In the genomic region with DNA sequence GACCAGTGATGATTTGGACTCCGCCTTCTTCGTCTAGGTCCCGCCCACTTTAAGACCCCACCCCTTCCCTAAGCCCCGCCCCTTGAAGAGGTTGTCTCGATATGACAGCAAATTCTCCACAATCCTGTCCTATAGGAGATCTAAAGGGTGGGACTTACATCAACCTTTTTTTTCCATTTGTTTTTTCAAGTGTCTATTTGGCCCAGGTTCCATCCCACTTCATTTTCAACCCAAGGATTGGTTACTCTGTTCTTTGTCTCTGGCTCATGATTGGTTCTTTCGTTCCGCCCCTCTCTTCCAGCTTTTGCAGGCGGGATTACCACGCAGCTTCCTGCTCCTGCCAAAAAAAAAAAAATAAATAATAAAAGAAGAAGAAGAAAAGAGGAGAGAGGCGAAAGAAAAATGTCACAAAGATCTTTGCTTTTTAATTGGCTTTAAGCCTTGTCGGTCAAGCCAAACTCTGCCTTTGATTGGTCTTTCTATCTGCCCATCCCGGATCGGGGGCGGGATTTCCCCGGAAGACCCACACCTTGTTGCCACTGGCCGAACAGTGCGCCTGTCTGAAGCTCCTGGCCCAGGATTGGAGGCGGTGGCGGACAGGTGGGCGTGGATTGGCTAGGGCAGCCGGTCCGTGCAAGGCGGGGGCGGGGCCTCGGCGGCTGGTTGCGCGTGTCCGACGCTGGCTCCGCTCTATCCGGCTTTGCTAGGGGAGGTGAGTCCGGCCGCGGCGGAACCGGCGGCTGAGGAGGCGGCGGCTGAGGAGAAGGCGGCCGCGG, we compare ENCODE assay signal across 8 cellular contexts. TPM values are rescaled to one million over a fixed set of nuclear protein-coding genes. Genes with fewer than 3 reads are reported as not detected.
DNase-seq lines count a peak whose midpoint lies in the region; ATAC-seq, FAIRE-seq and TF ChIP-seq lines count a peak whose summit lies in the region.

No MANE protein-coding gene starts in this region.

- POLR2A ChIA-PET in AG04450 (lab: Yijun Ruan, JAX): interaction anchor here (0.6 to 1.2 kb wide), 22 partner anchors 10 to 1134 kb away, joined by 3 to 9 read pairs (median 4); a partner anchor contains a TSS

- H3K9ac ChIP-seq in iPS-20b (ENCODE audit: low read depth, low read length): no peak overlapping the region

- H3K27me3 ChIP-seq in AG04450 (ENCODE audit: control insufficient read depth, insufficient read depth, low read length) (no peaks in the 10 kb centered on the region), WERI-Rb-1 (ENCODE audit: insufficient read depth, low read depth, severe bottlenecking) (no peaks in the 10 kb centered on the region), bronchial epithelial cell (ENCODE audit: control insufficient read depth, insufficient read depth, low read length) (no peaks in the 10 kb centered on the region), iPS-20b (ENCODE audit: insufficient read depth, low read length) (no peaks in the 10 kb centered on the region)

- H3K4me1 ChIP-seq in iPS-20b (ENCODE audit: insufficient read depth, low read length): peaks cover 29% of the 10 kb centered on the region

- H3K4me3 ChIP-seq in AG04450 (ENCODE audit: low read depth, low read length): peak overlapping the region; percentile 81
- peak overlapping the region; percentile 73 for H3K4me3 ChIP-seq in WERI-Rb-1 (ENCODE audit: low read depth, low read length)
- peak overlapping the region; percentile 78 for H3K4me3 ChIP-seq in bronchial epithelial cell (ENCODE audit: low read depth, low read length)
- H3K4me3 ChIP-seq in iPS-20b (ENCODE audit: low read length): peak overlapping the region; percentile 82
- H3K4me3 ChIP-seq in skin epidermis: peak overlapping the region; percentile 55 to 97 (median 92)

- peaks cover 25% of the 10 kb centered on the region for H3K36me3 ChIP-seq in WERI-Rb-1
- no peaks in the 10 kb centered on the region for H3K36me3 ChIP-seq in bronchial epithelial cell (ENCODE audit: control insufficient read depth, insufficient read depth, low read length)
- peaks cover 17% of the 10 kb centered on the region; the same call in 1 of the 2 replicates for H3K36me3 ChIP-seq in iPS-20b (ENCODE audit: insufficient read depth, low read depth, low read length)

- ATAC-seq in GM18907 (IDR thresholded peaks at IDR 0.05; ENCODE audit: unreplicated experiment): peak; percentile 93
- ATAC-seq in HG03139 (IDR thresholded peaks at IDR 0.05; ENCODE audit: unreplicated experiment): peak; percentile 91

- no peak for FAIRE-seq in bronchial epithelial cell (lab: Jason Lieb, UNC)

- DNase-seq in AG04450 (ENCODE audit: low read depth, low spot score) (peak; percentile 99), NCI-H2196 treated with DMSO at 0.1 percent for 48 hours (lab: John Stamatoyannopoulos, UW; ENCODE audit: unreplicated experiment) (peak; percentile 89), WERI-Rb-1 (peak; percentile 99), bronchial epithelial cell (ENCODE audit: low read depth) (peak; percentile 98)

- peak overlapping the region; percentile 67 for H3K27ac ChIP-seq in AG04450 (ENCODE audit: low read depth, low read length)
- peak overlapping the region; percentile 82 for H3K27ac ChIP-seq in WERI-Rb-1
- H3K27ac ChIP-seq in iPS-20b (ENCODE audit: low read length): no peak overlapping the region
- peak overlapping the region; percentile 68 to 97 (median 94) for H3K27ac ChIP-seq in skin epidermis

- H3K9me3 ChIP-seq in AG04450 (ENCODE audit: control insufficient read depth, insufficient read depth, low read length) (peaks cover 4% of the 10 kb centered on the region; the same call in 1 of the 2 replicates), WERI-Rb-1 (ENCODE audit: severe bottlenecking) (peaks cover 5% of the 10 kb centered on the region), iPS-20b (ENCODE audit: insufficient read depth, low read depth, low read length) (no peaks in the 10 kb centered on the region)

- TF ChIP-seq CTCF in AG04450 (IDR thresholded peaks at IDR 0.05; ENCODE audit: low read depth, low read length) (no peak), WERI-Rb-1 (IDR thresholded peaks at IDR 0.05; ENCODE audit: low read depth, low read length) (no peak), bronchial epithelial cell (IDR thresholded peaks at IDR 0.05; ENCODE audit: insufficient read depth, low read length, severe bottlenecking) (no peak)

- CTCF ChIA-PET in AG04450 (lab: Charles Lee): interaction anchor here (0.6 to 1.4 kb wide), 4 partner anchors 13 to 236 kb away, joined by 3 to 8 read pairs (median 5); a partner anchor contains a TSS

RNA-seq across cellular contexts. Expression of a gene that starts 1.2 kb away (rescaled TPM):
- 24.5 and 24.6 TPM in 2 replicates for polyA plus RNA-seq in AG04450 (2011; rRNA removed)
- polyA minus RNA-seq in AG04450 (2011; rRNA and poly(A)+ RNA removed): 48.8 and 59.2 TPM in 2 replicates
- total RNA-seq in bronchial epithelial cell: 11.3 and 13.2 TPM in 2 replicates
